ENCODE assay signal across 9 cellular contexts in genomic region chr2:218395456-218395825, GRCh38. TPM values are rescaled to one million over a fixed set of nuclear protein-coding genes. Genes with fewer than 3 reads are reported as not detected.
DNase-seq lines count a peak whose midpoint lies in the region; ATAC-seq, FAIRE-seq and TF ChIP-seq lines count a peak whose summit lies in the region.
"Had no signal": no experiment of that assay in that cellular context is flagged by ENCODE, and none has a peak within 500 bp of the region (broad histone marks: within the 10 kb centered on the region; RNA-seq: fewer than 3 reads in every experiment).

No MANE protein-coding gene starts in this region.

- RAD21 ChIA-PET in HCT116 (lab: Charles Lee; ENCODE audit: low non-redundant PET in 1 of 2, low total read pairs in 2 of 2, uncharacterized antibody in 2 of 2, unreplicated experiment in 2 of 2): no interaction called here

- WGBS in smooth muscle cell (ENCODE audit: low lambda C conversion rate): 25% methylated on average over 16 of the region's 16 CpGs

- peak overlapping the region; percentile 90 for H3K4me2 ChIP-seq in HCT116 (ENCODE audit: low read length)
- peak overlapping the region; percentile 99 for H3K4me2 ChIP-seq in smooth muscle cell

- peaks cover 2% of the 10 kb centered on the region for H3K36me3 Mint-ChIP-seq in activated B cell treated with CpG ODN at 0.5 μM for 24 hours (ENCODE audit: low read depth)

- peak; percentile 28 for DNase-seq in HCT116 (ENCODE audit: low read depth, low spot score)
- no peak for DNase-seq in activated B cell treated with CpG ODN at 0.5 μM for 24 hours
- no peak for DNase-seq in right atrium auricular region (ENCODE audit: low spot score)
- DNase-seq in smooth muscle cell (lab: John Stamatoyannopoulos, UW; ENCODE audit: unreplicated experiment): no peak
- no peak for DNase-seq in cerebellum (ENCODE audit: low spot score)
- no peak for DNase-seq in NCI-H1930 (lab: John Stamatoyannopoulos, UW)
- DNase-seq in RCC 7860 (ENCODE audit: low spot score): no peak

- H2AFZ ChIP-seq in HCT116 (ENCODE audit: low read depth, low read length, poor library complexity, severe bottlenecking): peak overlapping the region; percentile 94
- no peak overlapping the region for H2AFZ ChIP-seq in smooth muscle cell (ENCODE audit: low read depth)

- intact Hi-C loops in HCT116 (cut with micrococcal nuclease) (no loop called here), activated B cell treated with CpG ODN at 0.5 μM for 24 hours (cut with micrococcal nuclease) (loop anchor here (5.0 kb wide), 3 partner anchors 228 to 782 kb away; partner anchors contain the start of genes CNPPD1, CXCR1 and RETREG2)

- no peak for FAIRE-seq in RCC 7860 (lab: Jason Lieb, UNC)

- H3K9ac ChIP-seq in HCT116 (ENCODE audit: low read length): peak overlapping the region; percentile 92
- no peak overlapping the region for H3K9ac ChIP-seq in smooth muscle cell (ENCODE audit: low read depth)

- no peaks in the 10 kb centered on the region for H3K27me3 Mint-ChIP-seq in activated B cell treated with CpG ODN at 0.5 μM for 24 hours

- H3K4me3 ChIP-seq in HCT116 (replicated peaks in 1 of 2; ENCODE audit: low read depth in 1 of 2, low read length in 2 of 2) (peak overlapping the region; percentile 63 to 85), right atrium auricular region (peak overlapping the region; percentile 93 to 96), smooth muscle cell (peak overlapping the region; percentile 95)

- CTCF ChIA-PET in HCT116 (lab: Charles Lee): interaction anchor here (0.9 to 2.6 kb wide), 7 partner anchors 12 to 124 kb away, joined by 3 to 22 read pairs (median 5); partner anchors contain the start of genes AAMP and PNKD
- CTCF ChIA-PET in activated B cell treated with CpG ODN at 0.5 μM for 24 hours (lab: Charles Lee): interaction anchor here (1.5 to 2.6 kb wide), 5 partner anchors 39 to 123 kb away, joined by 6 to 20 read pairs (median 11); partner anchors contain the start of genes CATIP and TMBIM1

- no peaks in the 10 kb centered on the region for H3K36me3 ChIP-seq in HCT116 (ENCODE audit: control insufficient read depth in 1 of 2, insufficient read depth in 2 of 2, low read length in 2 of 2)
- no peaks in the 10 kb centered on the region for H3K36me3 ChIP-seq in right atrium auricular region
- no peaks in the 10 kb centered on the region for H3K36me3 ChIP-seq in smooth muscle cell (ENCODE audit: low read depth)

- TF ChIP-seq CTCF in HCT116 (IDR thresholded peaks at IDR 0.05 in 2 of 3, conservative IDR thresholded peaks at IDR 0.05 in 1 of 3; ENCODE audit: borderline replicate concordance in 1 of 3, insufficient read depth in 1 of 3, low read depth in 2 of 3, low read length in 2 of 3) (no peak), activated B cell treated with CpG ODN at 0.5 μM for 24 hours (IDR thresholded peaks at IDR 0.05) (no peak), right atrium auricular region (IDR thresholded peaks at IDR 0.05) (no peak), smooth muscle cell (IDR thresholded peaks at IDR 0.05; ENCODE audit: borderline replicate concordance, insufficient read depth, poor library complexity, severe bottlenecking) (no peak)

- H3K79me2 ChIP-seq in HCT116 (ENCODE audit: insufficient read depth, low read length) (peaks cover 16% of the 10 kb centered on the region), smooth muscle cell (ENCODE audit: low read depth) (peaks cover 12% of the 10 kb centered on the region)

- peak overlapping the region; percentile 99 for H3K27ac ChIP-seq in HCT116 (ENCODE audit: low read depth, low read length)
- peak overlapping the region; percentile 98 to 99 for H3K27ac ChIP-seq in right atrium auricular region
- H3K27ac ChIP-seq in smooth muscle cell (ENCODE audit: low read depth): peak overlapping the region; percentile 98

- H3F3A ChIP-seq in smooth muscle cell (ENCODE audit: low read depth): peaks cover 22% of the 10 kb centered on the region

- ATAC-seq in HCT116: no peak
- no peak for ATAC-seq in activated B cell treated with CpG ODN at 0.5 μM for 24 hours (ENCODE audit: low read depth)
- no peak for ATAC-seq in GM18519 (IDR thresholded peaks at IDR 0.05; ENCODE audit: low FRiP score, unreplicated experiment)

- TF ChIP-seq RAD21 in HCT116 (IDR thresholded peaks at IDR 0.05; ENCODE audit: low read depth): no peak

- H3K4me1 ChIP-seq in HCT116 (ENCODE audit: control insufficient read depth in 1 of 2, insufficient read depth in 2 of 2, low read length in 2 of 2) (peaks cover 24 to 55% of the 10 kb centered on the region in 2 experiments), right atrium auricular region (peaks cover 0 to 32% of the 10 kb centered on the region in 2 donors), smooth muscle cell (ENCODE audit: low read depth) (no peaks in the 10 kb centered on the region)

- H3K4me1 Mint-ChIP-seq in activated B cell treated with CpG ODN at 0.5 μM for 24 hours: peaks cover 48% of the 10 kb centered on the region

- TF ChIP-seq POLR2A in HCT116 (IDR thresholded peaks at IDR 0.05; ENCODE audit: borderline replicate concordance, extremely low read depth, insufficient read depth, insufficient read length): no peak

- H3K9me2 ChIP-seq in HCT116 (ENCODE audit: insufficient read depth): no peaks in the 10 kb centered on the region

- no peaks in the 10 kb centered on the region for H3K27me3 ChIP-seq in HCT116 (ENCODE audit: insufficient read depth, low read length)
- H3K27me3 ChIP-seq in right atrium auricular region: no peaks in the 10 kb centered on the region
- H3K27me3 ChIP-seq in smooth muscle cell (ENCODE audit: low read depth): no peaks in the 10 kb centered on the region

- H3K9me3 Mint-ChIP-seq in activated B cell treated with CpG ODN at 0.5 μM for 24 hours: no peaks in the 10 kb centered on the region

- peak overlapping the region; percentile 92 for H3K4me3 Mint-ChIP-seq in activated B cell treated with CpG ODN at 0.5 μM for 24 hours

- H3K27ac Mint-ChIP-seq in activated B cell treated with CpG ODN at 0.5 μM for 24 hours: peak overlapping the region; percentile 96

- POLR2A ChIA-PET in HCT116 (lab: Charles Lee): interaction anchor here (1.2 kb wide), 1 partner anchor 93 kb away, joined by 3 read pairs; no protein-coding TSS in a partner anchor
- POLR2A ChIA-PET in activated B cell treated with CpG ODN at 0.5 μM for 24 hours (lab: Charles Lee): interaction anchor here (0.5 to 2.8 kb wide), 12 partner anchors 9 to 264 kb away, joined by 3 to 16 read pairs (median 5); partner anchors contain the start of genes BCS1L, SLC11A1, TMBIM1 and ZNF142

- no TSS peak for BruUV-seq in HCT116 (replicated peaks; lab: Mats Ljungman, UMichigan)

- H4K20me1 ChIP-seq in HCT116 (ENCODE audit: insufficient read depth) (no peaks in the 10 kb centered on the region), smooth muscle cell (ENCODE audit: low read depth) (no peaks in the 10 kb centered on the region)

- H3K9me3 ChIP-seq in HCT116 (ENCODE audit: control insufficient read depth in 1 of 2, insufficient read depth in 1 of 2, low read depth in 1 of 2, low read length in 2 of 2): no peaks in the 10 kb centered on the region
- no peaks in the 10 kb centered on the region for H3K9me3 ChIP-seq in right atrium auricular region
- no peaks in the 10 kb centered on the region for H3K9me3 ChIP-seq in smooth muscle cell (replicated peaks; ENCODE audit: low read depth)

TF ChIP-seq in HCT116, 20 proteins besides CTCF, POLR2A, EP300 and RAD21:
- TF ChIP-seq SRF (IDR thresholded peaks at IDR 0.05; ENCODE audit: low read depth): no peak
TF ChIP-seq in HCT116: peak in this region for 0.

RNA-seq across cellular contexts. Expression of gene CTDSP1, which starts 4.2 kb away (rescaled TPM):
- total RNA-seq in HCT116 (2021; ENCODE audit: unreplicated experiment) (90.7 TPM), activated B cell treated with CpG ODN at 0.5 μM for 24 hours (107 and 118 TPM in 2 replicates), right atrium auricular region (10 to 100 TPM; 54.2 to 99.5 TPM), smooth muscle cell (62.5 and 70.9 TPM in 2 replicates), cerebellum (19.3 TPM)
- polyA plus RNA-seq in HCT116 (2012): 79.4 and 89.3 TPM in 2 replicates
- polyA plus RNA-seq in smooth muscle cell: 18.7 and 20.3 TPM in 2 replicates

RNA-seq across cellular contexts. Expression of gene SLC11A1, which starts 13.4 kb away (rescaled TPM):
- total RNA-seq in HCT116 (2021; ENCODE audit: unreplicated experiment): 0.42 TPM
- polyA plus RNA-seq in HCT116 (2012): 0.30 and 0.51 TPM in 2 replicates
- 0.89 and 0.93 TPM in 2 replicates for total RNA-seq in activated B cell treated with CpG ODN at 0.5 μM for 24 hours
- 10 to 100 TPM in 1 of 2 donors, 1 to 10 TPM in 1; 8.7 to 22.1 TPM for total RNA-seq in right atrium auricular region
- total RNA-seq in smooth muscle cell: 0.31 TPM in 1 of 2 replicates, not detected in the other
- 0.14 and 0.38 TPM in 2 replicates for polyA plus RNA-seq in smooth muscle cell
- 1.5 TPM for total RNA-seq in cerebellum

RNA-seq across cellular contexts. Expression of gene VIL1, which starts 23.5 kb away (rescaled TPM):
- total RNA-seq in HCT116 (2021; ENCODE audit: unreplicated experiment) (0.49 TPM), activated B cell treated with CpG ODN at 0.5 μM for 24 hours (0.07 TPM in 1 of 2 replicates, not detected in the other), right atrium auricular region (not detected), smooth muscle cell (not detected in 2 replicates), cerebellum (0.73 TPM)
- 0.06 and 0.17 TPM in 2 replicates for polyA plus RNA-seq in HCT116 (2012)
- 0.14 and 0.15 TPM in 2 replicates for polyA plus RNA-seq in smooth muscle cell
- total RNA-seq: occipital lobe had no signal

RNA-seq across cellular contexts. Expression of gene CATIP, which starts 38.8 kb away (rescaled TPM):
- 0.57 TPM for total RNA-seq in HCT116 (2021; ENCODE audit: unreplicated experiment)
- polyA plus RNA-seq in HCT116 (2012): 0.27 and 0.34 TPM in 2 replicates
- not detected in 2 replicates for total RNA-seq in activated B cell treated with CpG ODN at 0.5 μM for 24 hours
- not detected for total RNA-seq in right atrium auricular region
- total RNA-seq in smooth muscle cell: not detected in 2 replicates
- polyA plus RNA-seq in smooth muscle cell: 0.18 and 0.25 TPM in 2 replicates
- total RNA-seq in cerebellum: 1.2 TPM
